In genomic region chr4:108008721-108009120, GRCh38 we compare ENCODE assay signal across 13 cellular contexts. TPM values are rescaled to one million over a fixed set of nuclear protein-coding genes. Genes with fewer than 3 reads are reported as not detected.
DNase-seq lines count a peak whose midpoint lies in the region; ATAC-seq and TF ChIP-seq lines count a peak whose summit lies in the region.
"Had no signal": no experiment of that assay in that cellular context is flagged by ENCODE, and none has a peak within 500 bp of the region (broad histone marks: within the 10 kb centered on the region; RNA-seq: fewer than 3 reads in every experiment).

No MANE protein-coding gene starts in this region.

- no peak overlapping the region for H2BK5ac ChIP-seq in IMR-90 (ENCODE audit: low read depth, low read length, poor library complexity, severe bottlenecking)

- H2AK5ac ChIP-seq in IMR-90 (ENCODE audit: low read depth, low read length): no peak overlapping the region

- peaks cover 4% of the 10 kb centered on the region for H3K9me1 ChIP-seq in IMR-90 (ENCODE audit: insufficient read depth, low read length)

- ATAC-seq in IMR-90 (ENCODE audit: low read depth): peak; percentile 21; the same call in 1 of the 2 replicates
- ATAC-seq in HG02623 (IDR thresholded peaks at IDR 0.05; ENCODE audit: unreplicated experiment): no peak
- no peak for ATAC-seq in HG03520 (IDR thresholded peaks at IDR 0.05; ENCODE audit: unreplicated experiment)

- H4K5ac ChIP-seq in IMR-90 (ENCODE audit: low read depth, low read length): no peak overlapping the region

- POLR2A ChIA-PET in IMR-90 (lab: Charles Lee; ENCODE audit: unreplicated experiment): no interaction called here

- H3K18ac ChIP-seq in IMR-90 (ENCODE audit: low read depth, low read length): no peak overlapping the region

- no peak overlapping the region for H3K4me2 ChIP-seq in IMR-90 (ENCODE audit: low read depth, low read length)

- in situ Hi-C loops in IMR-90 (cut with MboI; ENCODE audit: low sequenced_read_pairs): no loop called here

- TF ChIP-seq CTCF in AG10803 (conservative IDR thresholded peaks at IDR 0.05; ENCODE audit: low read length) (no peak), IMR-90 (conservative IDR thresholded peaks at IDR 0.05; ENCODE audit: low read depth, low read length) (no peak), choroid plexus epithelial cell (conservative IDR thresholded peaks at IDR 0.05; ENCODE audit: low read depth, low read length) (no peak), liver (IDR thresholded peaks at IDR 0.05; ENCODE audit: low read depth, low read length, missing input control) (no peak)

- H3K23ac ChIP-seq in IMR-90 (ENCODE audit: low read depth, low read length): no peak overlapping the region

- TF ChIP-seq POLR2A in IMR-90 (IDR thresholded peaks at IDR 0.05; ENCODE audit: low read depth, low read length): no peak

- H3K14ac ChIP-seq in IMR-90 (replicated peaks; ENCODE audit: low read depth, low read length): no peak overlapping the region

- H3K27me3 ChIP-seq in IMR-90 (ENCODE audit: control insufficient read depth, insufficient read depth, low read length) (no peaks in the 10 kb centered on the region), liver (ENCODE audit: control insufficient read depth in 4 of 4, insufficient read depth in 4 of 4, low read length in 3 of 4) (no peaks in the 10 kb centered on the region)

- H3K9ac ChIP-seq in IMR-90 (ENCODE audit: low read depth, low read length): no peak overlapping the region
- peak overlapping the region; percentile 21 to 55 for H3K9ac ChIP-seq in liver (ENCODE audit: low read depth in 1 of 2, low read length in 2 of 2)

- H4K8ac ChIP-seq in IMR-90 (ENCODE audit: low read depth in 2 of 2, low read length in 2 of 2): no peak overlapping the region

- H3K4me1 ChIP-seq in IMR-90 (ENCODE audit: control insufficient read depth, insufficient read depth, low read length) (peaks cover 6% of the 10 kb centered on the region; the same call in 1 of the 2 replicates), liver (ENCODE audit: control insufficient read depth in 4 of 4, insufficient read depth in 4 of 4, low read length in 3 of 4) (peaks cover 0 to 12% (median 2%) of the 10 kb centered on the region in 4 donors)

- no TSS peak for BruUV-seq in IMR-90 (replicated peaks; lab: Mats Ljungman, UMichigan)

- CTCF ChIA-PET in IMR-90 (lab: Yijun Ruan, JAX): interaction anchor here (1.1 kb wide), 1 partner anchor 10 kb away, joined by 3 read pairs; no protein-coding TSS in a partner anchor

- no peaks in the 10 kb centered on the region for H4K20me1 ChIP-seq in IMR-90 (ENCODE audit: insufficient read depth, low read length)

- H3K79me1 ChIP-seq in IMR-90 (ENCODE audit: low read depth in 1 of 2, low read length in 2 of 2): no peaks in the 10 kb centered on the region

- peak; percentile 70 for DNase-seq in AG10803 (ENCODE audit: low read depth)
- DNase-seq in IMR-90: peak; percentile 81
- peak; percentile 46 for DNase-seq in choroid plexus epithelial cell (ENCODE audit: low read depth)
- DNase-seq in stimulated activated CD4-positive, alpha-beta T cell treated with anti-CD3 and anti-CD28 coated beads, Interleukin-4, amount 100 ng/mL, for 4 hours: no peak
- no peak for DNase-seq in central memory CD4-positive, alpha-beta T cell
- DNase-seq: dermis blood vessel endothelial cell, NCI-H526 treated with DMSO at 0.1 percent for 48 hours, occipital lobe, WERI-Rb-1 had no signal

- H4K91ac ChIP-seq in IMR-90 (ENCODE audit: insufficient read depth, low read depth, low read length): no peak overlapping the region

- H2BK120ac ChIP-seq in IMR-90 (ENCODE audit: low read depth, low read length): peak overlapping the region; percentile 26; the same call in 1 of the 2 replicates

- no peak overlapping the region for H3K4ac ChIP-seq in IMR-90 (ENCODE audit: low read depth, low read length)

- H3K27ac ChIP-seq in IMR-90 (ENCODE audit: insufficient read depth, low read length) (no peak overlapping the region), liver (ENCODE audit: low read depth in 1 of 2, low read length in 2 of 2) (peak overlapping the region; percentile 84 to 96)
- H3K27ac ChIP-seq: WERI-Rb-1 had no signal

- H3K56ac ChIP-seq in IMR-90 (ENCODE audit: extremely low read depth, insufficient read depth, low read length): no peak overlapping the region

- no CpG with 5 or more reads among the region's 2 CpGs for WGBS in IMR-90 (ENCODE audit: extremely low coverage in 2 of 2, insufficient read length in 1 of 2), 2 experiments
- 47% methylated on average over 2 of the region's 2 CpGs for WGBS in liver

- H3K36me3 ChIP-seq in IMR-90 (ENCODE audit: control insufficient read depth, insufficient read depth, low read length) (no peaks in the 10 kb centered on the region), liver (ENCODE audit: control insufficient read depth in 4 of 4, insufficient read depth in 3 of 4, low read depth in 1 of 4, low read length in 3 of 4) (peaks cover 0 to 10% (median 3%) of the 10 kb centered on the region in 4 donors)

- intact Hi-C loops in IMR-90 (cut with micrococcal nuclease): no loop called here

- TF ChIP-seq RAD21 in IMR-90 (IDR thresholded peaks at IDR 0.05; ENCODE audit: low read length) (no peak), liver (IDR thresholded peaks at IDR 0.05) (peak in 1 of 2 donors; percentile 41)

- dilution Hi-C loops in IMR-90 (cut with HindIII; ENCODE audit: low sequenced_read_pairs, unreplicated experiment): no loop called here

- H3K4me3 ChIP-seq in AG10803 (ENCODE audit: low read length): no peak overlapping the region
- no peak overlapping the region for H3K4me3 ChIP-seq in IMR-90 (ENCODE audit: insufficient read depth, low read depth, low read length)
- H3K4me3 ChIP-seq in choroid plexus epithelial cell (ENCODE audit: low read depth, low read length): no peak overlapping the region
- H3K4me3 ChIP-seq in liver (ENCODE audit: low read depth in 1 of 3, low read length in 3 of 3): no peak overlapping the region
- H3K4me3 ChIP-seq: lung had no signal

- H2AFZ ChIP-seq in IMR-90 (replicated peaks; ENCODE audit: low read length, poor library complexity): no peak overlapping the region

- no peak overlapping the region for H2BK20ac ChIP-seq in IMR-90 (ENCODE audit: low read depth, low read length)

- no peak overlapping the region for H2AK9ac ChIP-seq in IMR-90 (replicated peaks; ENCODE audit: low read depth, low read length, poor library complexity)

- H2BK15ac ChIP-seq in IMR-90 (ENCODE audit: low read depth, low read length): no peak overlapping the region

- no peaks in the 10 kb centered on the region for H3K9me3 ChIP-seq in IMR-90 (ENCODE audit: control insufficient read depth, insufficient read depth, low read length)
- no peaks in the 10 kb centered on the region for H3K9me3 ChIP-seq in liver (ENCODE audit: control insufficient read depth in 4 of 4, low read length in 3 of 4)

TF ChIP-seq in IMR-90, 13 proteins besides CTCF, POLR2A, EP300 and RAD21 (continues in another document):
- no peak for TF ChIP-seq MXI1 (IDR thresholded peaks at IDR 0.05; ENCODE audit: borderline replicate concordance, low read depth, low read length)
- no peak for TF ChIP-seq USF2 (IDR thresholded peaks at IDR 0.05; ENCODE audit: low read depth, low read length)
- no peak for TF ChIP-seq MAZ (IDR thresholded peaks at IDR 0.05; ENCODE audit: borderline replicate concordance, low read depth, low read length)
- no peak for TF ChIP-seq RCOR1 (IDR thresholded peaks at IDR 0.05; ENCODE audit: insufficient replicate concordance, low read length)
- TF ChIP-seq NFE2L2 (IDR thresholded peaks at IDR 0.05; ENCODE audit: low read depth, low read length): peak; percentile 41; the same call in 1 of the 2 replicates
- no peak for TF ChIP-seq RFX5 (IDR thresholded peaks at IDR 0.05; ENCODE audit: low read depth, low read length)

TF ChIP-seq in liver, 16 proteins besides CTCF, POLR2A, EP300 and RAD21 (continues in another document):
- TF ChIP-seq ZBTB33 (IDR thresholded peaks at IDR 0.05): peak; percentile 55
- no peak for TF ChIP-seq TAF1 (conservative IDR thresholded peaks at IDR 0.05)
- TF ChIP-seq FOXA1 (IDR thresholded peaks at IDR 0.05): peak; percentile 14
- peak; percentile 72 for TF ChIP-seq YY1 (IDR thresholded peaks at IDR 0.05)
- peak; percentile 77 to 93 for TF ChIP-seq JUND (IDR thresholded peaks at IDR 0.05)
- TF ChIP-seq RXRA (IDR thresholded peaks at IDR 0.05): peak; percentile 39 to 87
- TF ChIP-seq NR2F2 (IDR thresholded peaks at IDR 0.05): no peak
- no peak for TF ChIP-seq SP1 (IDR thresholded peaks at IDR 0.05)
- peak; percentile 85 for TF ChIP-seq ATF3 (IDR thresholded peaks at IDR 0.05)
- TF ChIP-seq HNF4A (conservative IDR thresholded peaks at IDR 0.05): peak; percentile 32 to 82
- TF ChIP-seq MAX (IDR thresholded peaks at IDR 0.05): peak; percentile 60
- no peak for TF ChIP-seq EGR1 (IDR thresholded peaks at IDR 0.05; ENCODE audit: low read depth in 2 of 2)
- no peak for TF ChIP-seq FOXA2 (IDR thresholded peaks at IDR 0.05)
- no peak for TF ChIP-seq GABPA (IDR thresholded peaks at IDR 0.05 in 1 of 2, conservative IDR thresholded peaks at IDR 0.05 in 1 of 2)
- no peak for TF ChIP-seq HNF4G (IDR thresholded peaks at IDR 0.05)

RNA-seq across cellular contexts. Expression of gene HADH, which starts 19.0 kb away (rescaled TPM):
- 6.7 and 6.8 TPM in 2 replicates for total RNA-seq in IMR-90 (2012; rRNA removed)
- 21.1 and 22.6 TPM in 2 replicates for polyA plus RNA-seq in IMR-90 (2012; rRNA removed)
- 16.1 and 24.5 TPM in 2 replicates for polyA plus RNA-seq in IMR-90 (2012; cell fraction: cytosol; rRNA removed)
- polyA plus RNA-seq in IMR-90 (2012; cell fraction: nucleus; rRNA removed; ENCODE audit: low replicate concordance): 13.3 and 33.5 TPM in 2 replicates
- total RNA-seq in liver: 10 to 100 TPM; 27.5 to 48.8 TPM
- polyA plus RNA-seq in liver: 100 to 1,000 TPM; 140 TPM

Comparison
In these comparisons a context has a peak if more than half of its experiments do, and no peak if none do; other contexts are left out.
1. DNase-seq: peak in AG10803 (single experiment), IMR-90 (single experiment) and choroid plexus epithelial cell (single experiment); none in stimulated activated CD4-positive, alpha-beta T cell treated with anti-CD3 and anti-CD28 coated beads, Interleukin-4, amount 100 ng/mL, for 4 hours (0 of 2) and central memory CD4-positive, alpha-beta T cell (single experiment).